ENCODE assay signal across 34 cellular contexts in the genomic region with DNA sequence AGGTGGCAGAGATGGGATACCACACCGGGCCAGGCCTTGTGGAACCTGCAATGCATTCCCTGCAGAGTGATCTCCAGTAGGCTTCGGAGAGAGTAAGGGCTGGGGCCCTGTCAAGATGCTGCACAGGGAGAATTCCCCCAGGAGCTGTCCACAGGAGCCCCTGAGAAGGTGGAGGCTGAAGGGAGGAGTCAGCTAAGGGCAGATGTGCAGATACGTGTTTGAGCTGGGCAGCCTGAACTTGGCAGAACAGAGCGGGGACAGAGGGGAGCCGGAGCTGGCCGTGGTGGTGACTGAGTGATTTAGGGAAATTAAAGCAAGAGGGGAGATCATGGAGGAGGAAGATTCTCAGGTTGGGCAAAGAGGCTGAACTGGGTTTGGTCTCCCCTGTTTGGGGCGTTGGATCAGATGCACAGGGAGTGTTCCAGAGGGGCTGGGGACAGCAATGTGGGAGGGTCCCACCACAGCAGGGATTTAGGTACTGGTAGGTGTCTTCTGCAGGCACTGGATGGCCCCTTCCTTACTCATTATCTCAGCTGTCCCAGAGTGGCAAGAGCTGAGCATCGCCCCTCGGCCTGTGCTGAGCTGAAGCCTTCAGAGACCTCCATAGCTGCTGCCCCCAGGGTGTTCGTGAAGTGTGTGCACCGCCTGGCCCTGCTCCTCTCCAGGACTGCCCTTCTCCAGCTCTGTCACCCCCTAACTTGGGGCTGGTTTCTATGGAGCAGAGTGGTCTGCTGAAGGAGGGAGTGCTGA. TPM values are rescaled to one million over a fixed set of nuclear protein-coding genes. Genes with fewer than 3 reads are reported as not detected.
DNase-seq lines count a peak whose midpoint lies in the region; ATAC-seq and TF ChIP-seq lines count a peak whose summit lies in the region.
"Had no signal": no experiment of that assay in that cellular context is flagged by ENCODE, and none has a peak within 500 bp of the region (broad histone marks: within the 10 kb centered on the region; RNA-seq: fewer than 3 reads in every experiment).

No MANE protein-coding gene starts in this region.

- no peaks in the 10 kb centered on the region for H3K36me3 ChIP-seq in psoas muscle (ENCODE audit: insufficient read depth in 1 of 2, low read depth in 1 of 2)
- H3K36me3 ChIP-seq: ascending aorta, gastroesophageal sphincter, SJSA1 had no signal

- no peaks in the 10 kb centered on the region for H3K36me3 Mint-ChIP-seq in activated CD4-positive, alpha-beta T cell treated with anti-CD3 and anti-CD28 coated beads, Interleukin-2, amount 10 ng/mL, durations not matched to agents 24 days and 14 days (ENCODE audit: low read depth)
- H3K36me3 Mint-ChIP-seq in CD4-positive, alpha-beta T cell (ENCODE audit: low read depth), result no peaks in the 10 kb centered on the region
- no peaks in the 10 kb centered on the region for H3K36me3 Mint-ChIP-seq in activated naive CD8-positive, alpha-beta T cell treated with anti-CD3 and anti-CD28 coated beads, Interleukin-2, amount 10 ng/mL, durations not matched to agents 7 days and 5 days
- no peaks in the 10 kb centered on the region for H3K36me3 Mint-ChIP-seq in naive thymus-derived CD8-positive, alpha-beta T cell

- H3K27ac Mint-ChIP-seq in activated CD4-positive, alpha-beta T cell treated with anti-CD3 and anti-CD28 coated beads, Interleukin-2, amount 10 ng/mL, durations not matched to agents 24 days and 14 days, result peak overlapping the region; percentile 53
- H3K27ac Mint-ChIP-seq in CD4-positive, alpha-beta T cell, result peak overlapping the region; percentile 27
- H3K27ac Mint-ChIP-seq in activated naive CD8-positive, alpha-beta T cell treated with anti-CD3 and anti-CD28 coated beads, Interleukin-2, amount 10 ng/mL, durations not matched to agents 7 days and 5 days, result peak overlapping the region; percentile 97
- peak overlapping the region in 9 of 10 donors; percentile 44 to 99 (median 62) for H3K27ac Mint-ChIP-seq in naive thymus-derived CD8-positive, alpha-beta T cell
- H3K27ac Mint-ChIP-seq: activated T-cell treated with anti-CD3 and anti-CD28 coated beads, Interleukin-2, amount 50 U/mL, for 72 hours; T-helper 17 cell had no signal

- no peak overlapping the region for H3K27ac ChIP-seq in CD4-positive, alpha-beta T cell (ENCODE audit: low read depth, low read length)
- no peak overlapping the region for H3K27ac ChIP-seq in psoas muscle
- H3K27ac ChIP-seq: ascending aorta, gastroesophageal sphincter, hepatocyte, KMS-11, SJSA1 had no signal

- H3K4me3 ChIP-seq in psoas muscle, result no peak overlapping the region
- H3K4me3 ChIP-seq: ascending aorta, gastroesophageal sphincter, hepatocyte, SJSA1, smooth muscle cell had no signal

- no peaks in the 10 kb centered on the region for H3K9me3 Mint-ChIP-seq in activated CD4-positive, alpha-beta T cell treated with anti-CD3 and anti-CD28 coated beads, Interleukin-2, amount 10 ng/mL, durations not matched to agents 24 days and 14 days
- H3K9me3 Mint-ChIP-seq in CD4-positive, alpha-beta T cell, result no peaks in the 10 kb centered on the region
- no peaks in the 10 kb centered on the region for H3K9me3 Mint-ChIP-seq in activated naive CD8-positive, alpha-beta T cell treated with anti-CD3 and anti-CD28 coated beads, Interleukin-2, amount 10 ng/mL, durations not matched to agents 7 days and 5 days
- no peaks in the 10 kb centered on the region for H3K9me3 Mint-ChIP-seq in naive thymus-derived CD8-positive, alpha-beta T cell
- H3K9me3 Mint-ChIP-seq: activated T-cell treated with anti-CD3 and anti-CD28 coated beads, Interleukin-2, amount 50 U/mL, for 72 hours had no signal

- H3K27me3 Mint-ChIP-seq in activated CD4-positive, alpha-beta T cell treated with anti-CD3 and anti-CD28 coated beads, Interleukin-2, amount 10 ng/mL, durations not matched to agents 24 days and 14 days, result peaks cover 25% of the 10 kb centered on the region
- H3K27me3 Mint-ChIP-seq in CD4-positive, alpha-beta T cell, result peaks cover 18% of the 10 kb centered on the region
- H3K27me3 Mint-ChIP-seq in activated naive CD8-positive, alpha-beta T cell treated with anti-CD3 and anti-CD28 coated beads, Interleukin-2, amount 10 ng/mL, durations not matched to agents 7 days and 5 days, result peaks cover 20% of the 10 kb centered on the region
- peaks cover 0 to 4% (median 0%) of the 10 kb centered on the region in 5 donors for H3K27me3 Mint-ChIP-seq in naive thymus-derived CD8-positive, alpha-beta T cell

- POLR2A ChIA-PET in CD4-positive, alpha-beta T cell (lab: Charles Lee), result no interaction called here
- POLR2A ChIA-PET in activated naive CD8-positive, alpha-beta T cell treated with anti-CD3 and anti-CD28 coated beads, Interleukin-2, amount 10 ng/mL, durations not matched to agents 7 days and 5 days (lab: Charles Lee), result interaction anchor here (2.0 to 5.5 kb wide), 3 partner anchors 11 to 402 kb away, joined by 5 to 37 read pairs (median 12); no protein-coding TSS in a partner anchor
- POLR2A ChIA-PET in naive thymus-derived CD8-positive, alpha-beta T cell (lab: Charles Lee), result interaction anchor here (0.9 kb wide), 1 partner anchor 13 kb away, joined by 3 read pairs; no protein-coding TSS in a partner anchor

- WGBS in psoas muscle, 3 donors, result 79 to 87% (median 86%) methylated on average over 11 of the region's 11 CpGs

- H3K4me3 Mint-ChIP-seq in activated CD4-positive, alpha-beta T cell treated with anti-CD3 and anti-CD28 coated beads, Interleukin-2, amount 10 ng/mL, durations not matched to agents 24 days and 14 days, result no peak overlapping the region
- no peak overlapping the region for H3K4me3 Mint-ChIP-seq in CD4-positive, alpha-beta T cell
- H3K4me3 Mint-ChIP-seq in activated naive CD8-positive, alpha-beta T cell treated with anti-CD3 and anti-CD28 coated beads, Interleukin-2, amount 10 ng/mL, durations not matched to agents 7 days and 5 days, result peak overlapping the region; percentile 21
- H3K4me3 Mint-ChIP-seq in naive thymus-derived CD8-positive, alpha-beta T cell, result peak overlapping the region in 7 of 10 donors; percentile 24 to 69 (median 36)
- H3K4me3 Mint-ChIP-seq: activated T-cell treated with anti-CD3 and anti-CD28 coated beads, Interleukin-2, amount 50 U/mL, for 72 hours; T-helper 17 cell had no signal

- intact Hi-C loops in activated CD4-positive, alpha-beta T cell treated with anti-CD3 and anti-CD28 coated beads, Interleukin-2, amount 10 ng/mL, durations not matched to agents 24 days and 14 days (cut with micrococcal nuclease), result no loop called here
- intact Hi-C loops in CD4-positive, alpha-beta T cell (cut with DNase I, micrococcal nuclease), result no loop called here
- intact Hi-C loops in psoas muscle (cut with DNase I), result no loop called here

- peaks cover 24% of the 10 kb centered on the region for H3K4me1 Mint-ChIP-seq in activated CD4-positive, alpha-beta T cell treated with anti-CD3 and anti-CD28 coated beads, Interleukin-2, amount 10 ng/mL, durations not matched to agents 24 days and 14 days
- peaks cover 39% of the 10 kb centered on the region for H3K4me1 Mint-ChIP-seq in CD4-positive, alpha-beta T cell (ENCODE audit: low read depth)
- H3K4me1 Mint-ChIP-seq in activated naive CD8-positive, alpha-beta T cell treated with anti-CD3 and anti-CD28 coated beads, Interleukin-2, amount 10 ng/mL, durations not matched to agents 7 days and 5 days, result peaks cover 54% of the 10 kb centered on the region
- peaks cover 42 to 58% (median 56%) of the 10 kb centered on the region in 4 donors for H3K4me1 Mint-ChIP-seq in naive thymus-derived CD8-positive, alpha-beta T cell

- no peak for DNase-seq in activated CD4-positive, alpha-beta T cell treated with anti-CD3 and anti-CD28 coated beads, Interleukin-2, amount 10 ng/mL, durations not matched to agents 24 days and 14 days
- no peak for DNase-seq in activated CD4-positive, alpha-beta T cell treated with anti-CD3 and anti-CD28 coated beads for 4 hours
- DNase-seq in CD4-positive, alpha-beta T cell, result no peak
- no peak for DNase-seq in activated naive CD8-positive, alpha-beta T cell treated with anti-CD3 and anti-CD28 coated beads, Interleukin-2, amount 10 ng/mL, durations not matched to agents 7 days and 5 days
- no peak for DNase-seq in naive thymus-derived CD8-positive, alpha-beta T cell
- DNase-seq in NCI-H2171 treated with DMSO at 0.1 percent for 48 hours (lab: John Stamatoyannopoulos, UW) (no peak), psoas muscle (no peak)
- DNase-seq: activated naive CD4-positive, alpha-beta T cell treated with Interleukin-2 at 50 U/mL for 16 hours; activated T-cell treated with anti-CD3 and anti-CD28 coated beads, Interleukin-2, amount 50 U/mL, for 72 hours; caudate nucleus; dermis blood vessel endothelial cell; DMS79; GF-D8; HCEC 1CT; left cardiac atrium; mammary epithelial cell; NCI-H1436; NCI-H2081 treated with DMSO at 0.1 percent for 48 hours; NCI-H748 treated with DMSO at 0.1 percent for 48 hours; stimulated activated CD4-positive, alpha-beta T cell treated with anti-CD3 and anti-CD28 coated beads, Interleukin-1b, Interleukin-23, amount 100 ng/mL, for 48 hours; stimulated activated CD8-positive, alpha-beta memory T cell treated with anti-CD3 and anti-CD28 coated beads, Interleukin-4, amount 100 ng/mL, for 48 hours; T-helper 17 cell; trophoblast cell had no signal

- ATAC-seq in CD4-positive, alpha-beta T cell (ENCODE audit: poor library complexity), result no peak
- ATAC-seq in activated naive CD8-positive, alpha-beta T cell treated with anti-CD3 and anti-CD28 coated beads, Interleukin-2, amount 10 ng/mL, durations not matched to agents 7 days and 5 days (ENCODE audit: low read depth), result no peak
- no peak for ATAC-seq in naive thymus-derived CD8-positive, alpha-beta T cell
- ATAC-seq in GM21381 (IDR thresholded peaks at IDR 0.05; ENCODE audit: unreplicated experiment), result no peak
- ATAC-seq in psoas muscle, result no peak
- ATAC-seq: activated T-cell treated with anti-CD3 and anti-CD28 coated beads, Interleukin-2, amount 50 U/mL, for 72 hours; gastroesophageal sphincter; left cardiac atrium; T-helper 17 cell had no signal

- CTCF ChIA-PET in CD4-positive, alpha-beta T cell (lab: Charles Lee), result no interaction called here

- TF ChIP-seq CTCF in CD4-positive, alpha-beta T cell (IDR thresholded peaks at IDR 0.05), result no peak
- TF ChIP-seq CTCF in psoas muscle (IDR thresholded peaks at IDR 0.05), result no peak

- H3K4me1 ChIP-seq in psoas muscle, result no peaks in the 10 kb centered on the region
- H3K4me1 ChIP-seq: ascending aorta, gastroesophageal sphincter, SJSA1 had no signal

- H3K9me3 ChIP-seq in CD4-positive, alpha-beta T cell (ENCODE audit: control insufficient read depth, low read length), result no peaks in the 10 kb centered on the region
- no peaks in the 10 kb centered on the region for H3K9me3 ChIP-seq in psoas muscle
- H3K9me3 ChIP-seq: ascending aorta, gastroesophageal sphincter, SJSA1 had no signal

- H3K27me3 ChIP-seq in CD4-positive, alpha-beta T cell (ENCODE audit: control insufficient read depth, insufficient read depth, low read length), result peaks cover 6% of the 10 kb centered on the region
- H3K27me3 ChIP-seq in psoas muscle (ENCODE audit: insufficient read depth in 3 of 3, low read length in 2 of 3), result peaks cover 0 to 12% (median 6%) of the 10 kb centered on the region in 3 donors
- H3K27me3 ChIP-seq: ascending aorta had no signal

RNA-seq across cellular contexts. Expression of gene NCR2, which starts 3.8 kb away (rescaled TPM):
- total RNA-seq in activated CD4-positive, alpha-beta T cell treated with anti-CD3 and anti-CD28 coated beads, Interleukin-2, amount 10 ng/mL, durations not matched to agents 24 days and 14 days, result not detected in 2 replicates
- total RNA-seq in CD4-positive, alpha-beta T cell, result not detected
- total RNA-seq in activated naive CD8-positive, alpha-beta T cell treated with anti-CD3 and anti-CD28 coated beads, Interleukin-2, amount 10 ng/mL, durations not matched to agents 7 days and 5 days, result under 1 TPM; 0.82 to 1.00 TPM
- not detected for total RNA-seq in naive thymus-derived CD8-positive, alpha-beta T cell
- not detected for polyA plus RNA-seq in naive thymus-derived CD8-positive, alpha-beta T cell
- total RNA-seq in psoas muscle, result not detected
- not detected for polyA plus RNA-seq in psoas muscle
- total RNA-seq: A172; activated T-cell treated with anti-CD3 and anti-CD28 coated beads, Interleukin-2, amount 50 U/mL, for 72 hours; ascending aorta; dermis blood vessel endothelial cell; fibroblast of lung; gastroesophageal sphincter; hepatocyte; left cardiac atrium; mammary epithelial cell; renal cortical epithelial cell; SJSA1; smooth muscle cell; subcutaneous adipose tissue; T-helper 17 cell had no signal
- polyA plus RNA-seq: fibroblast of lung, hepatocyte, mammary epithelial cell, smooth muscle cell had no signal

RNA-seq across cellular contexts. Expression of gene TREM1, which starts 45.1 kb away (rescaled TPM):
- total RNA-seq in activated CD4-positive, alpha-beta T cell treated with anti-CD3 and anti-CD28 coated beads, Interleukin-2, amount 10 ng/mL, durations not matched to agents 24 days and 14 days, result 0.43 TPM in 1 of 2 replicates, not detected in the other
- total RNA-seq in CD4-positive, alpha-beta T cell, result 1 to 10 TPM; 1.8 to 2.8 TPM
- total RNA-seq in activated naive CD8-positive, alpha-beta T cell treated with anti-CD3 and anti-CD28 coated beads, Interleukin-2, amount 10 ng/mL, durations not matched to agents 7 days and 5 days, result not detected
- not detected for total RNA-seq in naive thymus-derived CD8-positive, alpha-beta T cell
- under 1 TPM in 1 of 3 donors, not detected in 2; 0.36 TPM for polyA plus RNA-seq in naive thymus-derived CD8-positive, alpha-beta T cell
- total RNA-seq in psoas muscle, result 1 to 10 TPM in 1 of 4 donors, under 1 TPM in 3; 0.54 to 3.0 (median 0.65) TPM
- 1 to 10 TPM in 1 of 3 donors, under 1 TPM in 2; 0.21 to 4.0 (median 0.26) TPM for polyA plus RNA-seq in psoas muscle
- total RNA-seq: A172, ascending aorta, dermis blood vessel endothelial cell, fibroblast of lung, renal cortical epithelial cell, SJSA1 had no signal

Comparison
In these comparisons a context has a peak if more than half of its experiments do, and no peak if none do; other contexts are left out.
1. H3K27ac Mint-ChIP-seq: peak in every context shown above with its lines; median percentile 97 in activated naive CD8-positive, alpha-beta T cell treated with anti-CD3 and anti-CD28 coated beads, Interleukin-2, amount 10 ng/mL, durations not matched to agents 7 days and 5 days; 62 in naive thymus-derived CD8-positive, alpha-beta T cell; 53 in activated CD4-positive, alpha-beta T cell treated with anti-CD3 and anti-CD28 coated beads, Interleukin-2, amount 10 ng/mL, durations not matched to agents 24 days and 14 days; 27 in CD4-positive, alpha-beta T cell.
2. H3K4me3 Mint-ChIP-seq: peak in activated naive CD8-positive, alpha-beta T cell treated with anti-CD3 and anti-CD28 coated beads, Interleukin-2, amount 10 ng/mL, durations not matched to agents 7 days and 5 days (single experiment) and naive thymus-derived CD8-positive, alpha-beta T cell (7 of 10); none in activated CD4-positive, alpha-beta T cell treated with anti-CD3 and anti-CD28 coated beads, Interleukin-2, amount 10 ng/mL, durations not matched to agents 24 days and 14 days (single experiment) and CD4-positive, alpha-beta T cell (single experiment).